16 cellular contexts compared by ENCODE assay signal in genomic region chr2:134671498-134671897, GRCh38. TPM values are rescaled to one million over a fixed set of nuclear protein-coding genes. Genes with fewer than 3 reads are reported as not detected.
DNase-seq lines count a peak whose midpoint lies in the region; ATAC-seq lines count a peak whose summit lies in the region.
"Had no signal": no experiment of that assay in that cellular context is flagged by ENCODE, and none has a peak within 500 bp of the region (broad histone marks: within the 10 kb centered on the region; RNA-seq: fewer than 3 reads in every experiment).

No MANE protein-coding gene starts in this region.

- H3K27me3 Mint-ChIP-seq in CD4-positive, CD25-positive, alpha-beta regulatory T cell = no peaks in the 10 kb centered on the region
- H3K27me3 Mint-ChIP-seq in activated T-helper 17 cell treated with anti-CD3 and anti-CD28 coated beads, Interleukin-2, amount 50 U/mL, for 72 hours = no peaks in the 10 kb centered on the region
- H3K27me3 Mint-ChIP-seq in memory B cell = no peaks in the 10 kb centered on the region

- peaks cover 0 to 3% (median 0%) of the 10 kb centered on the region in 7 donors for H3K9me3 Mint-ChIP-seq in CD4-positive, CD25-positive, alpha-beta regulatory T cell
- H3K9me3 Mint-ChIP-seq in activated T-helper 17 cell treated with anti-CD3 and anti-CD28 coated beads, Interleukin-2, amount 50 U/mL, for 72 hours = no peaks in the 10 kb centered on the region
- no peaks in the 10 kb centered on the region for H3K9me3 Mint-ChIP-seq in memory B cell

- ATAC-seq in CD4-positive, CD25-positive, alpha-beta regulatory T cell (ENCODE audit: low read depth in 2 of 2) = no peak
- no peak for ATAC-seq in activated T-helper 17 cell treated with anti-CD3 and anti-CD28 coated beads, Interleukin-2, amount 50 U/mL, for 72 hours (replicated peaks)
- peak; percentile 61 for ATAC-seq in memory B cell (ENCODE audit: low read depth)
- ATAC-seq in HG02759 (IDR thresholded peaks at IDR 0.05; ENCODE audit: unreplicated experiment) = no peak
- ATAC-seq in HG02642 (IDR thresholded peaks at IDR 0.05; ENCODE audit: poor library complexity, unreplicated experiment) = no peak
- ATAC-seq: esophagus mucosa had no signal

- peak overlapping the region; percentile 92 to 98 (median 97) for H3K27ac Mint-ChIP-seq in CD4-positive, CD25-positive, alpha-beta regulatory T cell
- peak overlapping the region; percentile 53 for H3K27ac Mint-ChIP-seq in activated T-helper 17 cell treated with anti-CD3 and anti-CD28 coated beads, Interleukin-2, amount 50 U/mL, for 72 hours
- peak overlapping the region; percentile 80 for H3K27ac Mint-ChIP-seq in memory B cell

- H3K4me1 ChIP-seq in CD4-positive, CD25-positive, alpha-beta regulatory T cell (ENCODE audit: control insufficient read depth, insufficient read depth, low read length, poor library complexity, severe bottlenecking) = peaks cover 65% of the 10 kb centered on the region
- H3K4me1 ChIP-seq: colonic mucosa, suprapubic skin had no signal

- peak in 1 of 3 donors; percentile 51 for DNase-seq in CD4-positive, CD25-positive, alpha-beta regulatory T cell
- DNase-seq in Daoy (ENCODE audit: low read depth) (peak; percentile 28), memory B cell (ENCODE audit: low spot score in 2 of 2) (no peak), mucosa of gallbladder (ENCODE audit: low spot score) (no peak)
- DNase-seq in NK-92 treated with Interleukin-12 subunit alpha and Interleukin-12 subunit beta, amount 100 ng/mL, for 24 hours (lab: John Stamatoyannopoulos, UW) = no peak
- DNase-seq: amniotic stem cell, colonic mucosa, NCI-H446 treated with DMSO at 0.1 percent for 48 hours had no signal

- peak overlapping the region; percentile 78 for H3K27ac ChIP-seq in CD4-positive, CD25-positive, alpha-beta regulatory T cell (ENCODE audit: insufficient read depth, low read length, poor library complexity, severe bottlenecking)
- H3K27ac ChIP-seq: colonic mucosa, suprapubic skin had no signal

- no peaks in the 10 kb centered on the region for H3K36me3 ChIP-seq in CD4-positive, CD25-positive, alpha-beta regulatory T cell (ENCODE audit: control insufficient read depth, insufficient read depth, low read length)
- H3K36me3 ChIP-seq: colonic mucosa, heart right ventricle, suprapubic skin had no signal

- no peaks in the 10 kb centered on the region for H3K27me3 ChIP-seq in CD4-positive, CD25-positive, alpha-beta regulatory T cell (ENCODE audit: control insufficient read depth, insufficient read depth, low read length)
- H3K27me3 ChIP-seq: colonic mucosa, suprapubic skin had no signal

- no peaks in the 10 kb centered on the region for H3K36me3 Mint-ChIP-seq in CD4-positive, CD25-positive, alpha-beta regulatory T cell
- no peaks in the 10 kb centered on the region for H3K36me3 Mint-ChIP-seq in activated T-helper 17 cell treated with anti-CD3 and anti-CD28 coated beads, Interleukin-2, amount 50 U/mL, for 72 hours (ENCODE audit: low read depth)
- no peaks in the 10 kb centered on the region for H3K36me3 Mint-ChIP-seq in memory B cell
- H3K36me3 Mint-ChIP-seq: CD14-positive monocyte had no signal

- peaks cover 20 to 82% (median 46%) of the 10 kb centered on the region in 4 donors for H3K4me1 Mint-ChIP-seq in CD4-positive, CD25-positive, alpha-beta regulatory T cell
- H3K4me1 Mint-ChIP-seq in activated T-helper 17 cell treated with anti-CD3 and anti-CD28 coated beads, Interleukin-2, amount 50 U/mL, for 72 hours = peaks cover 52% of the 10 kb centered on the region
- H3K4me1 Mint-ChIP-seq in memory B cell = peaks cover 42% of the 10 kb centered on the region

- no peaks in the 10 kb centered on the region for H3K9me3 ChIP-seq in CD4-positive, CD25-positive, alpha-beta regulatory T cell (ENCODE audit: control insufficient read depth in 2 of 2, low read length in 2 of 2)
- H3K9me3 ChIP-seq: colonic mucosa, suprapubic skin had no signal

- peak overlapping the region; percentile 69 to 91 (median 74) for H3K4me3 Mint-ChIP-seq in CD4-positive, CD25-positive, alpha-beta regulatory T cell
- H3K4me3 Mint-ChIP-seq in activated T-helper 17 cell treated with anti-CD3 and anti-CD28 coated beads, Interleukin-2, amount 50 U/mL, for 72 hours = peak overlapping the region; percentile 67
- H3K4me3 Mint-ChIP-seq in memory B cell = peak overlapping the region; percentile 73

- H3K4me3 ChIP-seq in CD4-positive, CD25-positive, alpha-beta regulatory T cell (ENCODE audit: low read depth, low read length) = peak overlapping the region; percentile 37
- H3K4me3 ChIP-seq: colonic mucosa, heart right ventricle, smooth muscle cell, suprapubic skin had no signal

RNA-seq across cellular contexts. Expression of gene TMEM163, which starts 47.3 kb away (rescaled TPM):
- total RNA-seq in CD4-positive, CD25-positive, alpha-beta regulatory T cell = 0.64 TPM
- 1 to 10 TPM in 1 of 4 donors, under 1 TPM in 3; 0.08 to 1.0 (median 0.30) TPM for polyA plus RNA-seq in CD4-positive, CD25-positive, alpha-beta regulatory T cell
- total RNA-seq in Daoy (2014; rRNA removed; shearing (Covaris generic)) = 0.09 and 0.34 TPM in 2 replicates
- 1 to 10 TPM in 1 of 2 donors, under 1 TPM in 1; 0.26 to 1.3 TPM for total RNA-seq in activated T-helper 17 cell treated with anti-CD3 and anti-CD28 coated beads, Interleukin-2, amount 50 U/mL, for 72 hours
- total RNA-seq in mucosa of gallbladder = 36.1 TPM
- total RNA-seq: smooth muscle cell had no signal
- polyA plus RNA-seq: CD14-positive monocyte had no signal

Comparison
In these comparisons a context has a peak if more than half of its experiments do, and no peak if none do; other contexts are left out.
1. RNA of gene TMEM163, which starts 47.3 kb away (total RNA-seq): 36.1 TPM in mucosa of gallbladder (single experiment); 0.26 to 1.3 TPM in activated T-helper 17 cell treated with anti-CD3 and anti-CD28 coated beads, Interleukin-2, amount 50 U/mL, for 72 hours, 0.64 TPM in CD4-positive, CD25-positive, alpha-beta regulatory T cell (single experiment) and 0.09 to 0.34 TPM in Daoy; every median in the first group is over 10 times any median in the second.
2. Peak in every context shown above with its lines, with median percentiles within 50 percentile points of each other: H3K27ac Mint-ChIP-seq and H3K4me3 Mint-ChIP-seq.